In genomic region chr1:95742591-95743089, GRCh38 we compare ENCODE assay signal across 10 cellular contexts.
DNase-seq lines count a peak whose midpoint lies in the region; ATAC-seq and TF ChIP-seq lines count a peak whose summit lies in the region.
"Had no signal": no experiment of that assay in that cellular context is flagged by ENCODE, and none has a peak within 500 bp of the region (broad histone marks: within the 10 kb centered on the region; RNA-seq: fewer than 3 reads in every experiment).

No MANE protein-coding gene starts in this region.

- H3K9me3 Mint-ChIP-seq in GM23338 (peaks cover 8% of the 10 kb centered on the region; the same call in 2 of the 3 replicates), endodermal cell (peaks cover 44% of the 10 kb centered on the region)
- H3K9me3 Mint-ChIP-seq in activated CD4-positive, alpha-beta T cell treated with anti-CD3 and anti-CD28 coated beads, Interleukin-2, amount 10 ng/mL, durations not matched to agents 24 days and 14 days = peaks cover 10% of the 10 kb centered on the region

- H3K9ac ChIP-seq in endodermal cell (ENCODE audit: extremely low read depth, low read length, poor library complexity, severe bottlenecking) = peak overlapping the region; percentile 54
- no peak overlapping the region for H3K9ac ChIP-seq in colonic mucosa (ENCODE audit: low read depth in 2 of 2, low read length in 2 of 2)

- H3K36me3 ChIP-seq in GM23338 (ENCODE audit: insufficient read depth) (no peaks in the 10 kb centered on the region), endodermal cell (ENCODE audit: control insufficient read depth, insufficient read depth, low read length) (no peaks in the 10 kb centered on the region), colonic mucosa (no peaks in the 10 kb centered on the region)

- intact Hi-C loops in colonic mucosa (cut with DNase I) = no loop called here
- intact Hi-C loops in activated CD4-positive, alpha-beta T cell treated with anti-CD3 and anti-CD28 coated beads, Interleukin-2, amount 10 ng/mL, durations not matched to agents 24 days and 14 days (cut with micrococcal nuclease) = no loop called here

- H3K4me1 Mint-ChIP-seq in GM23338 (peaks cover 11% of the 10 kb centered on the region; the same call in 2 of the 3 replicates), endodermal cell (peaks cover 48% of the 10 kb centered on the region)
- no peaks in the 10 kb centered on the region for H3K4me1 Mint-ChIP-seq in activated CD4-positive, alpha-beta T cell treated with anti-CD3 and anti-CD28 coated beads, Interleukin-2, amount 10 ng/mL, durations not matched to agents 24 days and 14 days
- H3K4me1 Mint-ChIP-seq: T-cell had no signal

- TF ChIP-seq CTCF in GM23338 (conservative IDR thresholded peaks at IDR 0.05; ENCODE audit: low read depth in 2 of 2) = no peak
- no peak for TF ChIP-seq CTCF in endodermal cell (conservative IDR thresholded peaks at IDR 0.05)
- TF ChIP-seq CTCF in colonic mucosa (IDR thresholded peaks at IDR 0.05) = no peak

- H3K27me3 Mint-ChIP-seq in GM23338 (ENCODE audit: insufficient read depth, low read depth, poor library complexity) (peaks cover 5% of the 10 kb centered on the region), endodermal cell (ENCODE audit: insufficient read depth) (no peaks in the 10 kb centered on the region)
- no peaks in the 10 kb centered on the region for H3K27me3 Mint-ChIP-seq in activated CD4-positive, alpha-beta T cell treated with anti-CD3 and anti-CD28 coated beads, Interleukin-2, amount 10 ng/mL, durations not matched to agents 24 days and 14 days
- H3K27me3 Mint-ChIP-seq: T-cell had no signal

- H3K4me3 Mint-ChIP-seq in GM23338 (no peak overlapping the region), endodermal cell (peak overlapping the region; percentile 28)
- H3K4me3 Mint-ChIP-seq in activated CD4-positive, alpha-beta T cell treated with anti-CD3 and anti-CD28 coated beads, Interleukin-2, amount 10 ng/mL, durations not matched to agents 24 days and 14 days = no peak overlapping the region
- H3K4me3 Mint-ChIP-seq: T-cell had no signal

- H3K27ac ChIP-seq in GM23338 (ENCODE audit: low read depth) (no peak overlapping the region), endodermal cell (ENCODE audit: low read depth, low read length) (peak overlapping the region; percentile 55), colonic mucosa (no peak overlapping the region)

- H3K4me1 ChIP-seq in GM23338 (ENCODE audit: insufficient read depth) = no peaks in the 10 kb centered on the region
- H3K4me1 ChIP-seq in endodermal cell (ENCODE audit: control insufficient read depth, insufficient read depth, low read length) = peaks cover 5% of the 10 kb centered on the region
- no peaks in the 10 kb centered on the region for H3K4me1 ChIP-seq in colonic mucosa

- H3K79me2 ChIP-seq in GM23338 (replicated peaks; ENCODE audit: insufficient read depth) = no peaks in the 10 kb centered on the region

- no peak for DNase-seq in GM23338 (ENCODE audit: low spot score)
- peak; percentile 96 for DNase-seq in NCI-H2171 treated with DMSO at 0.1 percent for 48 hours (lab: John Stamatoyannopoulos, UW)
- DNase-seq in endodermal cell = peak; percentile 78
- DNase-seq in skeletal muscle cell (ENCODE audit: low read depth) = peak; percentile 90
- no peak for DNase-seq in colonic mucosa
- DNase-seq in RKO (ENCODE audit: low spot score) = no peak
- no peak for DNase-seq in activated CD4-positive, alpha-beta T cell treated with anti-CD3 and anti-CD28 coated beads, Interleukin-2, amount 10 ng/mL, durations not matched to agents 24 days and 14 days
- DNase-seq: activated naive CD4-positive, alpha-beta T cell treated with Interleukin-2 at 50 U/mL for 16 hours; T-cell had no signal

- no peak overlapping the region for H3K4me2 ChIP-seq in GM23338

- H3K27ac Mint-ChIP-seq in GM23338 (peak overlapping the region; percentile 84), endodermal cell (peak overlapping the region; percentile 95)
- H3K27ac Mint-ChIP-seq in activated CD4-positive, alpha-beta T cell treated with anti-CD3 and anti-CD28 coated beads, Interleukin-2, amount 10 ng/mL, durations not matched to agents 24 days and 14 days = no peak overlapping the region
- H3K27ac Mint-ChIP-seq: T-cell had no signal

- H3K36me3 Mint-ChIP-seq in GM23338 (ENCODE audit: low read depth) = peaks cover 3% of the 10 kb centered on the region; the same call in 1 of the 3 replicates
- peaks cover 26% of the 10 kb centered on the region for H3K36me3 Mint-ChIP-seq in endodermal cell (ENCODE audit: low read depth)
- no peaks in the 10 kb centered on the region for H3K36me3 Mint-ChIP-seq in activated CD4-positive, alpha-beta T cell treated with anti-CD3 and anti-CD28 coated beads, Interleukin-2, amount 10 ng/mL, durations not matched to agents 24 days and 14 days (ENCODE audit: low read depth)
- H3K36me3 Mint-ChIP-seq: T-cell had no signal

- peaks cover 6% of the 10 kb centered on the region; the same call in 1 of the 2 replicates for H3K9me2 ChIP-seq in GM23338 (ENCODE audit: insufficient read depth)

- H3K4me3 ChIP-seq in GM23338 (no peak overlapping the region), endodermal cell (ENCODE audit: low read length) (peak overlapping the region; percentile 50), skeletal muscle cell (ENCODE audit: low read depth, low read length) (no peak overlapping the region), colonic mucosa (no peak overlapping the region)

- peaks cover 42% of the 10 kb centered on the region for H3K9me3 ChIP-seq in endodermal cell (ENCODE audit: control insufficient read depth, low read length)
- H3K9me3 ChIP-seq in colonic mucosa = no peaks in the 10 kb centered on the region

- H3K27me3 ChIP-seq in GM23338 (ENCODE audit: insufficient read depth) (no peaks in the 10 kb centered on the region), endodermal cell (ENCODE audit: control insufficient read depth, insufficient read depth, low read length, poor library complexity, severe bottlenecking) (no peaks in the 10 kb centered on the region), colonic mucosa (no peaks in the 10 kb centered on the region)

- H4K20me1 ChIP-seq in GM23338 (replicated peaks; ENCODE audit: insufficient read depth) = no peaks in the 10 kb centered on the region

- no peaks in the 10 kb centered on the region for H3F3A ChIP-seq in GM23338 (replicated peaks; ENCODE audit: low read depth)

- ATAC-seq in GM23338 (peak; percentile 76), HG02759 (IDR thresholded peaks at IDR 0.05; ENCODE audit: unreplicated experiment) (no peak)
- ATAC-seq: T-cell had no signal

- H2AFZ ChIP-seq in GM23338 = peak overlapping the region; percentile 49; the same call in 1 of the 2 replicates

- WGBS in endodermal cell (ENCODE audit: insufficient coverage in 1 of 2, insufficient read length in 1 of 2), 2 experiments = 52% methylated on average over 3 of the region's 3 CpGs; no CpG with 5 or more reads in 1 of the 2 experiments

Comparison
In these comparisons a context has a peak if more than half of its experiments do, and no peak if none do; other contexts are left out.
1. DNase-seq: peak in NCI-H2171 treated with DMSO at 0.1 percent for 48 hours (single experiment), endodermal cell (single experiment) and skeletal muscle cell (single experiment); none in GM23338 (single experiment), colonic mucosa (single experiment), RKO (single experiment) and activated CD4-positive, alpha-beta T cell treated with anti-CD3 and anti-CD28 coated beads, Interleukin-2, amount 10 ng/mL, durations not matched to agents 24 days and 14 days (single experiment).